Comparison of ENCODE assay signal across 8 cellular contexts in genomic region chr12:56629459-56630179, GRCh38. TPM values are rescaled to one million over a fixed set of nuclear protein-coding genes. Genes with fewer than 3 reads are reported as not detected.
A peak's percentile ranks its signal among the peaks of the same experiment; 100 is the strongest.
DNase-seq lines count a peak whose midpoint lies in the region; ATAC-seq, FAIRE-seq and TF ChIP-seq lines count a peak whose summit lies in the region.

No MANE protein-coding gene starts in this region.

- H3K36me3 Mint-ChIP-seq in CD8-positive, alpha-beta T cell, result peaks cover 40% of the 10 kb centered on the region
- H3K36me3 Mint-ChIP-seq in HFFc6 (ENCODE audit: low read depth), result peaks cover 14% of the 10 kb centered on the region; the same call in 1 of the 2 replicates
- peaks cover 13% of the 10 kb centered on the region for H3K36me3 Mint-ChIP-seq in T-cell

- DNase-seq in CD8-positive, alpha-beta T cell, result peak in 4 of 7 experiments; percentile 38 to 66 (median 54)
- DNase-seq in HFFc6 (no peak), T-cell (peak in 32 of 34 experiments; percentile 16 to 62 (median 42)), K562 (ENCODE audit: extremely low read depth in 1 of 4, low spot score in 3 of 4) (peak; percentile 45 to 64 (median 60)), iris pigment epithelial cell (ENCODE audit: low read depth) (peak; percentile 27), cerebellum (ENCODE audit: low spot score) (no peak), dedifferentiated amniotic fluid mesenchymal stem cell (ENCODE audit: extremely low spot score) (no peak)
- DNase-seq in stimulated activated CD4-positive, alpha-beta T cell treated with anti-CD3 and anti-CD28 coated beads, Interleukin-12 subunit alpha, Interleukin-12 subunit beta, amount 100 ng/mL, for 24 hours (ENCODE audit: low read depth in 2 of 2), result peak; percentile 16 to 20

- H3K4me1 Mint-ChIP-seq in CD8-positive, alpha-beta T cell (ENCODE audit: low read depth), result peaks cover 66% of the 10 kb centered on the region
- peaks cover 69% of the 10 kb centered on the region for H3K4me1 Mint-ChIP-seq in HFFc6 (ENCODE audit: low read depth)
- H3K4me1 Mint-ChIP-seq in T-cell, result peaks cover 67 to 80% (median 71%) of the 10 kb centered on the region in 3 donors

- H3K9me3 ChIP-seq in CD8-positive, alpha-beta T cell (ENCODE audit: low read length), result no peaks in the 10 kb centered on the region
- H3K9me3 ChIP-seq in K562 (replicated peaks; ENCODE audit: control insufficient read depth, insufficient read depth, low read depth, low read length), result no peaks in the 10 kb centered on the region

- in situ Hi-C loops in K562 (cut with MboI), result no loop called here

- no peak for TF ChIP-seq POLR2A in K562 (conservative IDR thresholded peaks at IDR 0.05)

- intact Hi-C loops in CD8-positive, alpha-beta T cell (cut with DNase I, micrococcal nuclease), result loop anchor here (1.0 to 10.0 kb wide), 5 partner anchors 17 to 805 kb away; partner anchors contain the start of genes DNAJC14 (in 1 of the 2), RAB5B (in 1 of the 2), RBMS2 (in 1 of the 2) and ZBTB39 (in 1 of the 2)
- intact Hi-C loops in K562 (cut with micrococcal nuclease), result loop anchor here (10.0 kb wide), 3 partner anchors 265 to 455 kb away; partner anchors contain the start of genes APOF, NAB2, STAT2 and ZBTB39

- POLR2A ChIA-PET in CD8-positive, alpha-beta T cell (lab: Charles Lee), result interaction anchor here (0.7 to 3.0 kb wide), 21 partner anchors 9 to 525 kb away, joined by 3 to 35 read pairs (median 5); partner anchors contain the start of genes ATP5F1B, GLS2, NACA and PA2G4
- POLR2A ChIA-PET in T-cell (lab: Charles Lee), result interaction anchor here (0.5 to 1.9 kb wide), 13 partner anchors 7 to 850 kb away, joined by 3 to 7 read pairs (median 4); partner anchors contain the start of genes ARHGAP9 (in 1 of the 2), ORMDL2 (in 1 of the 2) and SARNP (in 1 of the 2)
- POLR2A ChIA-PET in K562 (lab: Yijun Ruan, JAX), result interaction anchor here (0.6 to 1.5 kb wide), 3 partner anchors 11 to 19 kb away, joined by 3 to 4 read pairs (median 3); no protein-coding TSS in a partner anchor

- no peaks in the 10 kb centered on the region for H3K9me3 Mint-ChIP-seq in CD8-positive, alpha-beta T cell
- H3K9me3 Mint-ChIP-seq in HFFc6, result no peaks in the 10 kb centered on the region
- no peaks in the 10 kb centered on the region for H3K9me3 Mint-ChIP-seq in T-cell

- TF ChIP-seq RAD21 in K562 (CRISPR knock-in tag; conservative IDR thresholded peaks at IDR 0.05 in 1 of 2, IDR thresholded peaks at IDR 0.05 in 1 of 2), result no peak

- CTCF ChIA-PET in CD8-positive, alpha-beta T cell (lab: Charles Lee), result interaction anchor here (0.6 to 1.5 kb wide), 5 partner anchors 9 to 116 kb away, joined by 3 to 7 read pairs (median 3); no protein-coding TSS in a partner anchor
- CTCF ChIA-PET in T-cell (lab: Charles Lee) (interaction anchor here (1.1 to 1.9 kb wide), 8 partner anchors 11 to 115 kb away, joined by 3 to 10 read pairs (median 5); no protein-coding TSS in a partner anchor), K562 (lab: Yijun Ruan, JAX; ENCODE audit: low intra/inter-chr PET ratio) (interaction anchor here (0.6 kb wide), 1 partner anchor 496 kb away, joined by 4 read pairs; no protein-coding TSS in a partner anchor)

- peak overlapping the region; percentile 59 for H2AFZ ChIP-seq in K562 (ENCODE audit: low read depth, low read length)

- 0 out of 2 replicates have a peak, but pooled peaks cover 9% of the 10 kb centered on the region for H4K20me1 ChIP-seq in K562 (replicated peaks; ENCODE audit: control insufficient read depth, insufficient read depth, low read length)

- H3K27me3 Mint-ChIP-seq in CD8-positive, alpha-beta T cell (ENCODE audit: low read depth), result no peaks in the 10 kb centered on the region
- no peaks in the 10 kb centered on the region; the same call in 1 of the 2 replicates for H3K27me3 Mint-ChIP-seq in HFFc6 (ENCODE audit: insufficient read depth)
- no peaks in the 10 kb centered on the region for H3K27me3 Mint-ChIP-seq in T-cell

- peak overlapping the region; percentile 82 for H3K4me3 Mint-ChIP-seq in CD8-positive, alpha-beta T cell
- H3K4me3 Mint-ChIP-seq in HFFc6 (peak overlapping the region; percentile 92), T-cell (peak overlapping the region; percentile 86 to 100 (median 93))

- peak overlapping the region; percentile 90 to 96 for H3K9ac ChIP-seq in K562 (ENCODE audit: insufficient read depth in 1 of 2, low read depth in 2 of 2, low read length in 2 of 2)

- no peak for FAIRE-seq in K562 (lab: Jason Lieb, UNC)

- WGBS in K562 (ENCODE audit: insufficient coverage, low coverage, missing lambda C conversion rate), result 0% methylated on average over 24 of the region's 46 CpGs

- H3K36me3 ChIP-seq in CD8-positive, alpha-beta T cell (ENCODE audit: insufficient read depth, low read length), result no peaks in the 10 kb centered on the region
- H3K36me3 ChIP-seq in K562 (ENCODE audit: control insufficient read depth, insufficient read depth, low read length), result peaks cover 39% of the 10 kb centered on the region

- peak overlapping the region; percentile 84 for H3K27ac ChIP-seq in CD8-positive, alpha-beta T cell (ENCODE audit: low read depth, low read length)
- H3K27ac ChIP-seq in K562 (ENCODE audit: extremely low read depth, low read depth, low read length), result peak overlapping the region; percentile 89

- no peak for TF ChIP-seq CTCF in CD8-positive, alpha-beta T cell (IDR thresholded peaks at IDR 0.05)
- TF ChIP-seq CTCF in HFFc6 (IDR thresholded peaks at IDR 0.05) (no peak), K562 (IDR thresholded peaks at IDR 0.05 in 2 of 3, conservative IDR thresholded peaks at IDR 0.05 in 1 of 3; ENCODE audit: insufficient read depth in 2 of 3, low read depth in 1 of 3, low read length in 3 of 3) (no peak)

- H3K4me3 ChIP-seq in CD8-positive, alpha-beta T cell (ENCODE audit: low read depth, low read length), result peak overlapping the region; percentile 74
- peak overlapping the region; percentile 100 for H3K4me3 ChIP-seq in K562

- H3K79me2 ChIP-seq in K562 (ENCODE audit: control insufficient read depth, insufficient read depth, low read length), result peaks cover 96% of the 10 kb centered on the region

- H3K4me2 ChIP-seq in K562 (ENCODE audit: insufficient read depth, low read length), result peak overlapping the region; percentile 98

- ATAC-seq in CD8-positive, alpha-beta T cell, result peak; percentile 27
- ATAC-seq in T-cell (replicated peaks in 1 of 4), result peak; percentile 22 to 35 (median 28)
- peak; percentile 53 for ATAC-seq in K562

- H3K27ac Mint-ChIP-seq in CD8-positive, alpha-beta T cell, result peak overlapping the region; percentile 93
- peak overlapping the region; percentile 86 for H3K27ac Mint-ChIP-seq in HFFc6
- H3K27ac Mint-ChIP-seq in T-cell, result peak overlapping the region; percentile 91 to 94

- H3K4me1 ChIP-seq in CD8-positive, alpha-beta T cell (ENCODE audit: insufficient read depth, low read length), result peaks cover 56% of the 10 kb centered on the region
- H3K4me1 ChIP-seq in K562 (replicated peaks in 1 of 2; ENCODE audit: control insufficient read depth in 2 of 2, insufficient read depth in 2 of 2, low read length in 2 of 2), result peaks cover 34 to 42% of the 10 kb centered on the region in 2 experiments

- peaks cover 2% of the 10 kb centered on the region for H3K9me1 ChIP-seq in K562 (ENCODE audit: control insufficient read depth, insufficient read depth, low read length)

- no peaks in the 10 kb centered on the region for H3K27me3 ChIP-seq in CD8-positive, alpha-beta T cell (ENCODE audit: insufficient read depth, low read length)
- H3K27me3 ChIP-seq in K562 (ENCODE audit: control insufficient read depth in 2 of 2, insufficient read depth in 2 of 2, low read length in 2 of 2), result no peaks in the 10 kb centered on the region

- no peak for TF ChIP-seq EP300 in K562 (IDR thresholded peaks at IDR 0.05; ENCODE audit: low read length)

- no TSS peak for BruUV-seq in K562 (replicated peaks; lab: Mats Ljungman, UMichigan)

RNA-seq across cellular contexts. Expression of gene BAZ2A, which starts 0.5 kb away (rescaled TPM):
- total RNA-seq in CD8-positive, alpha-beta T cell, result 100 to 1,000 TPM; 197 to 198 TPM
- total RNA-seq in HFFc6 (2021; fragmentation: NEBNext Ultra II Directional; extraction: Animal tissue kit (Norgen Biotek cat#: 25700)), result 10 to 100 TPM; 54.2 to 60.4 (median 57.3) TPM
- total RNA-seq in T-cell, result 100 to 1,000 TPM; 149 to 257 (median 172) TPM
- total RNA-seq in K562 (2011; cell fraction: chromatin; rRNA removed; ENCODE audit: low replicate concordance), result 610 and 900 TPM in 2 replicates
- total RNA-seq in K562 (2011; cell fraction: nucleolus; rRNA removed), result 295 and 308 TPM in 2 replicates
- total RNA-seq in K562 (2011; cell fraction: nucleoplasm; rRNA removed), result 357 and 370 TPM in 2 replicates
- 26.2 and 30.6 TPM in 2 replicates for total RNA-seq in K562 (2014; rRNA removed)
- 18.4 and 22.5 TPM in 2 replicates for total RNA-seq in K562 (2014; rRNA removed; fragmentation: Illumina TruSeq; extraction: Trizol)
- 18.6 and 24.1 TPM in 2 replicates for total RNA-seq in K562 (2015; rRNA removed; fragmentation: Illumina TruSeq; extraction: Trizol)
- total RNA-seq in K562 (2021), result 72.1 and 86.4 TPM in 2 replicates
- polyA plus RNA-seq in K562 (2011; rRNA removed), result 60.2 and 106 TPM in 2 replicates
- 71.3 and 75.4 TPM in 2 replicates for polyA plus RNA-seq in K562 (2011; cell fraction: cytosol; rRNA removed)
- 204 and 222 TPM in 2 replicates for polyA plus RNA-seq in K562 (2011; cell fraction: nucleus; rRNA removed)
- polyA plus RNA-seq in K562 (2012), result 46.5 and 60.7 TPM in 2 replicates
- polyA plus RNA-seq in K562 (2014; fragmentation: Illumina TruSeq; extraction: Trizol), result 74.3 and 82.1 TPM in 2 replicates
- 10 to 100 TPM in 1 of 2 experiments, 1 to 10 TPM in 1; 4.5 to 22.2 TPM for polyA plus RNA-seq in K562 (2014; fragmentation: Nextera tagmentation; extraction: Ambion mirVana)
- polyA plus RNA-seq in K562 (2014; rRNA removed), result 40.9 and 52.4 TPM in 2 replicates
- polyA minus RNA-seq in K562 (2011; rRNA and poly(A)+ RNA removed), result 102 and 122 TPM in 2 replicates
- polyA minus RNA-seq in K562 (2011; cell fraction: cytosol; rRNA and poly(A)+ RNA removed), result 57.1 and 59.6 TPM in 2 replicates
- polyA minus RNA-seq in K562 (2011; cell fraction: nucleus; rRNA and poly(A)+ RNA removed), result 64.6 and 113 TPM in 2 replicates
- 32.8 TPM for total RNA-seq in cerebellum

RNA-seq across cellular contexts. Expression of gene ATP5F1B, which starts 16.2 kb away (rescaled TPM):
- 100 to 1,000 TPM; 417 to 429 TPM for total RNA-seq in CD8-positive, alpha-beta T cell
- total RNA-seq in HFFc6 (2021; fragmentation: NEBNext Ultra II Directional; extraction: Animal tissue kit (Norgen Biotek cat#: 25700)), result 100 to 1,000 TPM; 690 to 799 (median 765) TPM
- 100 to 1,000 TPM; 252 to 290 (median 283) TPM for total RNA-seq in T-cell
- total RNA-seq in K562 (2011; cell fraction: chromatin; rRNA removed; ENCODE audit: low replicate concordance), result 915 and 971 TPM in 2 replicates
- 708 and 730 TPM in 2 replicates for total RNA-seq in K562 (2011; cell fraction: nucleolus; rRNA removed)
- 705 and 764 TPM in 2 replicates for total RNA-seq in K562 (2011; cell fraction: nucleoplasm; rRNA removed)
- total RNA-seq in K562 (2014; rRNA removed), result 908 and 1,391 TPM in 2 replicates
- total RNA-seq in K562 (2014; rRNA removed; fragmentation: Illumina TruSeq; extraction: Trizol), result 1,412 and 1,463 TPM in 2 replicates
- total RNA-seq in K562 (2015; rRNA removed; fragmentation: Illumina TruSeq; extraction: Trizol), result 1,133 and 1,218 TPM in 2 replicates
- 1,519 and 1,587 TPM in 2 replicates for total RNA-seq in K562 (2021)
- polyA plus RNA-seq in K562 (2011; rRNA removed), result 3,125 and 3,469 TPM in 2 replicates
- 3,019 and 3,082 TPM in 2 replicates for polyA plus RNA-seq in K562 (2011; cell fraction: cytosol; rRNA removed)
- 1,901 and 2,779 TPM in 2 replicates for polyA plus RNA-seq in K562 (2011; cell fraction: nucleus; rRNA removed)
- polyA plus RNA-seq in K562 (2012), result 1,216 and 1,383 TPM in 2 replicates
- 1,824 and 2,016 TPM in 2 replicates for polyA plus RNA-seq in K562 (2014; fragmentation: Illumina TruSeq; extraction: Trizol)
- 1,000 to 10,000 TPM; 1,043 to 1,482 TPM for polyA plus RNA-seq in K562 (2014; fragmentation: Nextera tagmentation; extraction: Ambion mirVana)
- polyA plus RNA-seq in K562 (2014; rRNA removed), result 1,530 and 1,669 TPM in 2 replicates
- 2,231 and 2,600 TPM in 2 replicates for polyA minus RNA-seq in K562 (2011; rRNA and poly(A)+ RNA removed)
- 1,182 and 1,204 TPM in 2 replicates for polyA minus RNA-seq in K562 (2011; cell fraction: cytosol; rRNA and poly(A)+ RNA removed)
- 185 and 410 TPM in 2 replicates for polyA minus RNA-seq in K562 (2011; cell fraction: nucleus; rRNA and poly(A)+ RNA removed)
- 238 TPM for total RNA-seq in cerebellum

RNA-seq across cellular contexts. Expression of gene PTGES3, which starts 58.5 kb away (rescaled TPM):
- 100 to 1,000 TPM; 148 to 154 TPM for total RNA-seq in CD8-positive, alpha-beta T cell
- total RNA-seq in HFFc6 (2021; fragmentation: NEBNext Ultra II Directional; extraction: Animal tissue kit (Norgen Biotek cat#: 25700)), result 100 to 1,000 TPM; 177 to 229 (median 216) TPM
- total RNA-seq in T-cell (100 to 1,000 TPM; 121 to 155 (median 145) TPM), K562 (2014; rRNA removed) (169 and 231 TPM in 2 replicates), K562 (2014; rRNA removed; fragmentation: Illumina TruSeq; extraction: Trizol) (280 and 322 TPM in 2 replicates), K562 (2015; rRNA removed; fragmentation: Illumina TruSeq; extraction: Trizol) (251 and 256 TPM in 2 replicates), K562 (2021) (441 and 454 TPM in 2 replicates), cerebellum (69.1 TPM)
- total RNA-seq in K562 (2011; cell fraction: chromatin; rRNA removed; ENCODE audit: low replicate concordance), result 48.9 and 100 TPM in 2 replicates
- total RNA-seq in K562 (2011; cell fraction: nucleolus; rRNA removed), result 50.0 and 54.2 TPM in 2 replicates
- 77.5 and 136 TPM in 2 replicates for total RNA-seq in K562 (2011; cell fraction: nucleoplasm; rRNA removed)
- polyA plus RNA-seq in K562 (2011; rRNA removed) (163 and 170 TPM in 2 replicates), K562 (2014; fragmentation: Illumina TruSeq; extraction: Trizol) (501 and 516 TPM in 2 replicates), K562 (2014; fragmentation: Nextera tagmentation; extraction: Ambion mirVana) (100 to 1,000 TPM; 163 to 185 TPM), K562 (2014; rRNA removed) (213 and 263 TPM in 2 replicates)
- 35.7 and 66.1 TPM in 2 replicates for polyA plus RNA-seq in K562 (2011; cell fraction: cytosol; rRNA removed)
- 35.8 and 51.1 TPM in 2 replicates for polyA plus RNA-seq in K562 (2011; cell fraction: nucleus; rRNA removed)
- 358 and 436 TPM in 2 replicates for polyA plus RNA-seq in K562 (2012)
- 140 and 159 TPM in 2 replicates for polyA minus RNA-seq in K562 (2011; rRNA and poly(A)+ RNA removed)
- polyA minus RNA-seq in K562 (2011; cell fraction: cytosol; rRNA and poly(A)+ RNA removed), result 139 and 142 TPM in 2 replicates
- 24.8 and 39.2 TPM in 2 replicates for polyA minus RNA-seq in K562 (2011; cell fraction: nucleus; rRNA and poly(A)+ RNA removed)

Comparison
In these comparisons a context has a peak if more than half of its experiments do, and no peak if none do; other contexts are left out.
1. DNase-seq: peak in CD8-positive, alpha-beta T cell (4 of 7), T-cell (32 of 34), K562 (4 of 4), iris pigment epithelial cell (single experiment) and stimulated activated CD4-positive, alpha-beta T cell treated with anti-CD3 and anti-CD28 coated beads, Interleukin-12 subunit alpha, Interleukin-12 subunit beta, amount 100 ng/mL, for 24 hours (2 of 2); none in HFFc6 (single experiment), cerebellum (single experiment) and dedifferentiated amniotic fluid mesenchymal stem cell (single experiment).
2. Peak in every context shown above with its lines, with median percentiles within 50 percentile points of each other: ATAC-seq, H3K27ac Mint-ChIP-seq and H3K4me3 Mint-ChIP-seq.